ENCODE assay signal across 12 cellular contexts in genomic region chr3:105876745-105877624, GRCh38. TPM values are rescaled to one million over a fixed set of nuclear protein-coding genes. Genes with fewer than 3 reads are reported as not detected.
A peak's percentile ranks its signal among the peaks of the same experiment; 100 is the strongest.
DNase-seq lines count a peak whose midpoint lies in the region; ATAC-seq and TF ChIP-seq lines count a peak whose summit lies in the region.
"Had no signal": no experiment of that assay in that cellular context is flagged by ENCODE, and none has a peak within 500 bp of the region (broad histone marks: within the 10 kb centered on the region; RNA-seq: fewer than 3 reads in every experiment).

No MANE protein-coding gene starts in this region.

- H3K27ac Mint-ChIP-seq in activated T-cell treated with anti-CD3 and anti-CD28 coated beads, Interleukin-2, amount 50 U/mL, for 24 hours = peak overlapping the region; percentile 87
- H3K27ac Mint-ChIP-seq in stimulated activated naive CD8-positive, alpha-beta T cell treated with anti-CD3 and anti-CD28 coated beads, Interleukin-15, Interleukin-2, amounts not matched to agents 100 ng/mL and 50 ng/mL, for 24 hours = peak overlapping the region; percentile 77
- H3K27ac Mint-ChIP-seq in Calu3 (ENCODE audit: unreplicated experiment) = no peak overlapping the region

- TF ChIP-seq POLR2A in esophagus muscularis mucosa (IDR thresholded peaks at IDR 0.05; ENCODE audit: low read depth) = no peak

- intact Hi-C loops in esophagus muscularis mucosa (cut with DNase I) = no loop called here
- intact Hi-C loops in Calu3 (cut with micrococcal nuclease; ENCODE audit: unreplicated experiment) = no loop called here
- intact Hi-C loops in ascending aorta (cut with DNase I) = no loop called here

- WGBS in esophagus muscularis mucosa = 61% methylated on average over 2 of the region's 2 CpGs

- no peaks in the 10 kb centered on the region for H3K36me3 Mint-ChIP-seq in activated T-cell treated with anti-CD3 and anti-CD28 coated beads, Interleukin-2, amount 50 U/mL, for 24 hours (ENCODE audit: low read depth)
- no peaks in the 10 kb centered on the region for H3K36me3 Mint-ChIP-seq in stimulated activated naive CD8-positive, alpha-beta T cell treated with anti-CD3 and anti-CD28 coated beads, Interleukin-15, Interleukin-2, amounts not matched to agents 100 ng/mL and 50 ng/mL, for 24 hours (ENCODE audit: low read depth)
- no peaks in the 10 kb centered on the region for H3K36me3 Mint-ChIP-seq in Calu3 (ENCODE audit: insufficient read depth, unreplicated experiment)

- H3K27me3 ChIP-seq in esophagus muscularis mucosa = no peaks in the 10 kb centered on the region
- H3K27me3 ChIP-seq in ascending aorta = no peaks in the 10 kb centered on the region
- H3K27me3 ChIP-seq: SJSA1, tibial artery had no signal

- H3K4me3 Mint-ChIP-seq in activated T-cell treated with anti-CD3 and anti-CD28 coated beads, Interleukin-2, amount 50 U/mL, for 24 hours = peak overlapping the region; percentile 59
- peak overlapping the region; percentile 65 for H3K4me3 Mint-ChIP-seq in stimulated activated naive CD8-positive, alpha-beta T cell treated with anti-CD3 and anti-CD28 coated beads, Interleukin-15, Interleukin-2, amounts not matched to agents 100 ng/mL and 50 ng/mL, for 24 hours
- no peak overlapping the region for H3K4me3 Mint-ChIP-seq in Calu3 (ENCODE audit: low read depth, unreplicated experiment)

- peak; percentile 73 for ATAC-seq in HG03378 (IDR thresholded peaks at IDR 0.05; ENCODE audit: unreplicated experiment)

- peaks cover 44% of the 10 kb centered on the region for H3K4me1 Mint-ChIP-seq in activated T-cell treated with anti-CD3 and anti-CD28 coated beads, Interleukin-2, amount 50 U/mL, for 24 hours (ENCODE audit: low read depth)
- peaks cover 43% of the 10 kb centered on the region for H3K4me1 Mint-ChIP-seq in stimulated activated naive CD8-positive, alpha-beta T cell treated with anti-CD3 and anti-CD28 coated beads, Interleukin-15, Interleukin-2, amounts not matched to agents 100 ng/mL and 50 ng/mL, for 24 hours (ENCODE audit: low read depth)
- no peaks in the 10 kb centered on the region for H3K4me1 Mint-ChIP-seq in Calu3 (ENCODE audit: low read depth, unreplicated experiment)

- no TSS peak for BruUV-seq in Calu3 (replicated peaks; lab: Mats Ljungman, UMichigan)

- H3K9me3 ChIP-seq in esophagus muscularis mucosa (no peaks in the 10 kb centered on the region), ascending aorta (no peaks in the 10 kb centered on the region)
- H3K9me3 ChIP-seq: SJSA1, tibial artery had no signal

- H3K4me3 ChIP-seq in esophagus muscularis mucosa (no peak overlapping the region), ascending aorta (no peak overlapping the region)
- H3K4me3 ChIP-seq: SJSA1, tibial artery had no signal

- no peak for TF ChIP-seq EP300 in esophagus muscularis mucosa (IDR thresholded peaks at IDR 0.05)

- peaks cover 0 to 19% (median 11%) of the 10 kb centered on the region in 4 donors for H3K4me1 ChIP-seq in esophagus muscularis mucosa
- H3K4me1 ChIP-seq in ascending aorta = peaks cover 0 to 7% of the 10 kb centered on the region in 2 donors
- H3K4me1 ChIP-seq: SJSA1 had no signal

- TF ChIP-seq CTCF in esophagus muscularis mucosa (IDR thresholded peaks at IDR 0.05) (no peak), Calu3 (IDR thresholded peaks at IDR 0.05; ENCODE audit: unreplicated experiment) (no peak), ascending aorta (IDR thresholded peaks at IDR 0.05) (no peak)

- DNase-seq in activated T-cell treated with anti-CD3 and anti-CD28 coated beads, Interleukin-2, amount 50 U/mL, for 24 hours = no peak
- DNase-seq in activated T-cell treated with anti-CD3 and anti-CD28 coated beads for 4 hours = no peak
- peak; percentile 10 for DNase-seq in central memory CD4-positive, alpha-beta T cell
- DNase-seq in esophagus muscularis mucosa (ENCODE audit: extremely low spot score) = no peak
- DNase-seq in Calu3 = no peak
- no peak for DNase-seq in ascending aorta (ENCODE audit: low spot score in 2 of 2)
- DNase-seq: mammary epithelial cell, NCI-H1048, tibial artery had no signal

- no peak overlapping the region for H3K27ac ChIP-seq in esophagus muscularis mucosa (replicated peaks in 1 of 4)
- H3K27ac ChIP-seq in ascending aorta = no peak overlapping the region
- H3K27ac ChIP-seq: SJSA1, tibial artery had no signal

- CTCF ChIA-PET in Calu3 (lab: Charles Lee) = interaction anchor here (0.7 kb wide), 2 partner anchors 17 to 19 kb away, joined by 3 to 4 read pairs; no protein-coding TSS in a partner anchor

- no peaks in the 10 kb centered on the region for H3K27me3 Mint-ChIP-seq in activated T-cell treated with anti-CD3 and anti-CD28 coated beads, Interleukin-2, amount 50 U/mL, for 24 hours
- H3K27me3 Mint-ChIP-seq in stimulated activated naive CD8-positive, alpha-beta T cell treated with anti-CD3 and anti-CD28 coated beads, Interleukin-15, Interleukin-2, amounts not matched to agents 100 ng/mL and 50 ng/mL, for 24 hours = no peaks in the 10 kb centered on the region
- no peaks in the 10 kb centered on the region for H3K27me3 Mint-ChIP-seq in Calu3 (ENCODE audit: unreplicated experiment)

- H3K9me3 Mint-ChIP-seq in activated T-cell treated with anti-CD3 and anti-CD28 coated beads, Interleukin-2, amount 50 U/mL, for 24 hours = no peaks in the 10 kb centered on the region
- no peaks in the 10 kb centered on the region for H3K9me3 Mint-ChIP-seq in stimulated activated naive CD8-positive, alpha-beta T cell treated with anti-CD3 and anti-CD28 coated beads, Interleukin-15, Interleukin-2, amounts not matched to agents 100 ng/mL and 50 ng/mL, for 24 hours
- no peaks in the 10 kb centered on the region for H3K9me3 Mint-ChIP-seq in Calu3 (ENCODE audit: low read depth, unreplicated experiment)

- H3K36me3 ChIP-seq in esophagus muscularis mucosa (no peaks in the 10 kb centered on the region), ascending aorta (no peaks in the 10 kb centered on the region)
- H3K36me3 ChIP-seq: SJSA1, tibial artery had no signal

RNA-seq across cellular contexts. Expression of gene CBLB, which starts 8.2 kb away (rescaled TPM):
- total RNA-seq in esophagus muscularis mucosa (10 to 100 TPM; 20.7 to 35.7 (median 26.2) TPM), Calu3 (2022) (17.9 and 26.2 TPM in 2 replicates), ascending aorta (30.0 TPM)
